11 cellular contexts compared by ENCODE assay signal in the genomic region with DNA sequence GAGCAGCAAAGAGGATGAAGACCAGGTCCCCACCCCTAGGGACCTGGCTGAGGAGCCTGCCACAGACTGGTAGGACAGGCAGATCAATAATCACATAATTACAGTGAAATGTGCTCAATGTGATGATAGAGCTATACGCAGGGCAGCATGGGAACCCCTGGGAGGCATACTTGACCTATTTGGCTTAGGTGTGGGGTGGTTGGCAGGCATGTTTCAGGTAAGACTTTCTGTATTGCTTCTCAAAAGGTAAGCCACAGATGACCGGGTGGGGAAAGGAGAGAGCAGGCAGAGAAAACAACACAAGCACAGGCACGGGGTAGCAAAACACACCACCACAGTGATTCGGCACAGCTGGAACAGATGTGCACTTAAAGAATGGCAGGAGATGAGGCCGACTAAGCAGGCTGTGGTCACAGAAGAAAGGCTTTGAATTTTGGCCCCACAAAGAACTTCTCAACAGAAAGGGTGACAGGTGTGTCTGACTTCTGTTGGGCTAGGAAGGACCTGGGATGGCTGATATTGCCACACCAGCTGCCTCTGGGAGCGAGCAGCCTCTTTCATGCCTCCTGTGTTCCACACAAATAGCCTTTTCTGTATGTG.
DNase-seq lines count a peak whose midpoint lies in the region; TF ChIP-seq lines count a peak whose summit lies in the region.
"Had no signal": no experiment of that assay in that cellular context is flagged by ENCODE, and none has a peak within 500 bp of the region (broad histone marks: within the 10 kb centered on the region; RNA-seq: fewer than 3 reads in every experiment).

No MANE protein-coding gene starts in this region.

- H3K4me1 Mint-ChIP-seq in activated CD4-positive, alpha-beta T cell treated with anti-CD3 and anti-CD28 coated beads, Interleukin-2, amount 10 ng/mL, durations not matched to agents 24 days and 14 days: no peaks in the 10 kb centered on the region
- H3K4me1 Mint-ChIP-seq in activated CD4-positive, alpha-beta T cell treated with anti-CD3 and anti-CD28 coated beads, Interleukin-2, amount 10 ng/mL, durations not matched to agents 7 days and 5 days: no peaks in the 10 kb centered on the region
- H3K4me1 Mint-ChIP-seq in endodermal cell: peaks cover 24% of the 10 kb centered on the region
- H3K4me1 Mint-ChIP-seq: IgD-negative memory B cell had no signal

- H3K4me1 ChIP-seq in endodermal cell (ENCODE audit: control insufficient read depth, insufficient read depth, low read length) (no peaks in the 10 kb centered on the region), prostate gland (replicated peaks) (no peaks in the 10 kb centered on the region)

- H3K36me3 Mint-ChIP-seq in activated CD4-positive, alpha-beta T cell treated with anti-CD3 and anti-CD28 coated beads, Interleukin-2, amount 10 ng/mL, durations not matched to agents 24 days and 14 days (ENCODE audit: low read depth): peaks cover 15% of the 10 kb centered on the region
- H3K36me3 Mint-ChIP-seq in activated CD4-positive, alpha-beta T cell treated with anti-CD3 and anti-CD28 coated beads, Interleukin-2, amount 10 ng/mL, durations not matched to agents 7 days and 5 days (ENCODE audit: low read depth): peaks cover 7% of the 10 kb centered on the region
- peaks cover 47% of the 10 kb centered on the region for H3K36me3 Mint-ChIP-seq in endodermal cell (ENCODE audit: low read depth)

- H3K9me3 Mint-ChIP-seq in activated CD4-positive, alpha-beta T cell treated with anti-CD3 and anti-CD28 coated beads, Interleukin-2, amount 10 ng/mL, durations not matched to agents 24 days and 14 days: no peaks in the 10 kb centered on the region
- no peaks in the 10 kb centered on the region for H3K9me3 Mint-ChIP-seq in activated CD4-positive, alpha-beta T cell treated with anti-CD3 and anti-CD28 coated beads, Interleukin-2, amount 10 ng/mL, durations not matched to agents 7 days and 5 days
- peaks cover 1% of the 10 kb centered on the region for H3K9me3 Mint-ChIP-seq in endodermal cell
- H3K9me3 Mint-ChIP-seq: IgD-negative memory B cell had no signal

- H3K9me3 ChIP-seq in endodermal cell (ENCODE audit: control insufficient read depth, low read length) (no peaks in the 10 kb centered on the region), prostate gland (no peaks in the 10 kb centered on the region)

- H3K27ac Mint-ChIP-seq in activated CD4-positive, alpha-beta T cell treated with anti-CD3 and anti-CD28 coated beads, Interleukin-2, amount 10 ng/mL, durations not matched to agents 24 days and 14 days: peak overlapping the region; percentile 7
- no peak overlapping the region for H3K27ac Mint-ChIP-seq in activated CD4-positive, alpha-beta T cell treated with anti-CD3 and anti-CD28 coated beads, Interleukin-2, amount 10 ng/mL, durations not matched to agents 7 days and 5 days
- H3K27ac Mint-ChIP-seq in endodermal cell: peak overlapping the region; percentile 10
- H3K27ac Mint-ChIP-seq: IgD-negative memory B cell had no signal

- CTCF ChIA-PET in activated CD4-positive, alpha-beta T cell treated with anti-CD3 and anti-CD28 coated beads, Interleukin-2, amount 10 ng/mL, durations not matched to agents 7 days and 5 days (lab: Charles Lee): interaction anchor here (1.9 kb wide), 1 partner anchor 10 kb away, joined by 5 read pairs; no protein-coding TSS in a partner anchor

- POLR2A ChIA-PET in activated CD4-positive, alpha-beta T cell treated with anti-CD3 and anti-CD28 coated beads, Interleukin-2, amount 10 ng/mL, durations not matched to agents 7 days and 5 days (lab: Charles Lee): no interaction called here

- DNase-seq in activated CD4-positive, alpha-beta T cell treated with anti-CD3 and anti-CD28 coated beads, Interleukin-2, amount 10 ng/mL, durations not matched to agents 24 days and 14 days: no peak
- DNase-seq in activated CD4-positive, alpha-beta T cell treated with anti-CD3 and anti-CD28 coated beads, Interleukin-2, amount 10 ng/mL, durations not matched to agents 7 days and 5 days: no peak
- DNase-seq in NAMALWA (ENCODE audit: low spot score): peak; percentile 27
- no peak for DNase-seq in endodermal cell
- no peak for DNase-seq in stimulated activated naive CD4-positive, alpha-beta T cell (lab: John Stamatoyannopoulos, UW)
- DNase-seq in HPDE6-E6E7 (ENCODE audit: extremely low spot score): no peak
- DNase-seq in prostate gland (ENCODE audit: low spot score): no peak
- DNase-seq: DMS53 had no signal

- no peak overlapping the region for H3K27ac ChIP-seq in endodermal cell (ENCODE audit: low read depth, low read length)
- no peak overlapping the region for H3K27ac ChIP-seq in prostate gland
- H3K27ac ChIP-seq: 22Rv1, KMS-11 had no signal

- H3K4me3 ChIP-seq in endodermal cell (ENCODE audit: low read length) (no peak overlapping the region), prostate gland (no peak overlapping the region)

- TF ChIP-seq POLR2A in prostate gland (IDR thresholded peaks at IDR 0.05): no peak

- no peak overlapping the region for H3K9ac ChIP-seq in endodermal cell (ENCODE audit: extremely low read depth, low read length, poor library complexity, severe bottlenecking)
- H3K9ac ChIP-seq: KMS-11 had no signal

- no peaks in the 10 kb centered on the region for H3K27me3 Mint-ChIP-seq in activated CD4-positive, alpha-beta T cell treated with anti-CD3 and anti-CD28 coated beads, Interleukin-2, amount 10 ng/mL, durations not matched to agents 24 days and 14 days
- H3K27me3 Mint-ChIP-seq in activated CD4-positive, alpha-beta T cell treated with anti-CD3 and anti-CD28 coated beads, Interleukin-2, amount 10 ng/mL, durations not matched to agents 7 days and 5 days: no peaks in the 10 kb centered on the region
- no peaks in the 10 kb centered on the region for H3K27me3 Mint-ChIP-seq in endodermal cell (ENCODE audit: insufficient read depth)
- H3K27me3 Mint-ChIP-seq: IgD-negative memory B cell had no signal

- H3K27me3 ChIP-seq in endodermal cell (ENCODE audit: control insufficient read depth, insufficient read depth, low read length, poor library complexity, severe bottlenecking): no peaks in the 10 kb centered on the region
- H3K27me3 ChIP-seq in prostate gland (replicated peaks; ENCODE audit: insufficient read depth): no peaks in the 10 kb centered on the region

- TF ChIP-seq CTCF in endodermal cell (conservative IDR thresholded peaks at IDR 0.05) (no peak), prostate gland (IDR thresholded peaks at IDR 0.05) (no peak)

- intact Hi-C loops in activated CD4-positive, alpha-beta T cell treated with anti-CD3 and anti-CD28 coated beads, Interleukin-2, amount 10 ng/mL, durations not matched to agents 24 days and 14 days (cut with micrococcal nuclease): no loop called here
- intact Hi-C loops in prostate gland (cut with DNase I): no loop called here

- no peak overlapping the region for H3K4me3 Mint-ChIP-seq in activated CD4-positive, alpha-beta T cell treated with anti-CD3 and anti-CD28 coated beads, Interleukin-2, amount 10 ng/mL, durations not matched to agents 24 days and 14 days
- H3K4me3 Mint-ChIP-seq in activated CD4-positive, alpha-beta T cell treated with anti-CD3 and anti-CD28 coated beads, Interleukin-2, amount 10 ng/mL, durations not matched to agents 7 days and 5 days: no peak overlapping the region
- no peak overlapping the region for H3K4me3 Mint-ChIP-seq in endodermal cell
- H3K4me3 Mint-ChIP-seq: IgD-negative memory B cell had no signal

- H3K36me3 ChIP-seq in endodermal cell (ENCODE audit: control insufficient read depth, insufficient read depth, low read length): peaks cover 33% of the 10 kb centered on the region
- no peaks in the 10 kb centered on the region for H3K36me3 ChIP-seq in prostate gland

- WGBS in endodermal cell (ENCODE audit: insufficient coverage in 1 of 2, insufficient read length in 1 of 2), 2 experiments: 92 to 100% methylated on average over 4 to 6 of the region's 6 CpGs
- 85% methylated on average over 6 of the region's 6 CpGs for WGBS in prostate gland
